19 cellular contexts compared by ENCODE assay signal in the genomic region with DNA sequence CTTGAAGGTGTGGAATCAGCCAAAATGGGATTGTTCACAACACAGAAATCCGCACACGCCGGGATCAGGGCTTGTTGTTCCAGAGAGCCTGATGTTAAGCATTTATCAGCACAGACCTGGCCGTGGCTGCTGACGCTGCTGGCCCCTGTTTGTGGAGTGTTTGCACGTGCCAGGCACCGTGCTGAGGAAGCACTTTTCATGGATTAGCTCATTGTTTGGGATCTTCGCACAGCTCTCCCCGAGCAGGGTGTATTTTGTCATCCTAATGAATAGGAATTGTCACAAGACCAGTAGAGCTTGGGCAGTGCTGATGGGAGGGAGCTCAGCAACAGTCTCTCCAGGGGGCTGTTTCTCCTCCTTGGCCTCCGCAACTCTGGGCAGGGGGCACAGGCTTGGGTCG.
A peak's percentile ranks its signal among the peaks of the same experiment; 100 is the strongest.
DNase-seq lines count a peak whose midpoint lies in the region; ATAC-seq and TF ChIP-seq lines count a peak whose summit lies in the region.
"Had no signal": no experiment of that assay in that cellular context is flagged by ENCODE, and none has a peak within 500 bp of the region (broad histone marks: within the 10 kb centered on the region; RNA-seq: fewer than 3 reads in every experiment).

No MANE protein-coding gene starts in this region.

- H3K4me1 ChIP-seq in body of pancreas, result no peaks in the 10 kb centered on the region

- peak overlapping the region in 1 of 4 donors; percentile 5 for H3K27ac ChIP-seq in body of pancreas
- H3K27ac ChIP-seq in temporal lobe (ENCODE audit: low read depth, low read length), result peak overlapping the region; percentile 78
- H3K27ac ChIP-seq: sigmoid colon had no signal

- ATAC-seq in body of pancreas (peak; percentile 34), GM21381 (IDR thresholded peaks at IDR 0.05; ENCODE audit: unreplicated experiment) (no peak)
- ATAC-seq: Panc1, T-cell had no signal

- no peak for TF ChIP-seq POLR2A in body of pancreas (IDR thresholded peaks at IDR 0.05)

- no peak overlapping the region for H3K4me3 ChIP-seq in body of pancreas
- H3K4me3 ChIP-seq: MG63, sigmoid colon had no signal

- H3K27me3 ChIP-seq in body of pancreas, result no peaks in the 10 kb centered on the region
- H3K27me3 ChIP-seq: MG63, sigmoid colon had no signal

- no peaks in the 10 kb centered on the region for H3K36me3 ChIP-seq in body of pancreas (replicated peaks in 1 of 2; ENCODE audit: insufficient read depth in 1 of 2, low read depth in 2 of 2)

- intact Hi-C loops in body of pancreas (cut with DNase I), result no loop called here

- no peaks in the 10 kb centered on the region for H3K9me3 ChIP-seq in body of pancreas
- H3K9me3 ChIP-seq: MG63, sigmoid colon had no signal

- TF ChIP-seq CTCF in body of pancreas (IDR thresholded peaks at IDR 0.05), result no peak

- DNase-seq in NCI-H748 (lab: John Stamatoyannopoulos, UW; ENCODE audit: unreplicated experiment), result peak; percentile 61
- no peak for DNase-seq in NCI-H748 treated with DMSO at 0.1 percent for 48 hours (lab: John Stamatoyannopoulos, UW)
- DNase-seq in body of pancreas, result peak in 3 of 4 donors; percentile 44 to 66 (median 55)
- peak; percentile 89 for DNase-seq in medulla oblongata (ENCODE audit: extremely low spot score)
- DNase-seq in 8988T, result no peak
- DNase-seq in HuH-7 (ENCODE audit: low spot score), result no peak
- DNase-seq: activated CD4-positive, alpha-beta T cell treated with anti-CD3 and anti-CD28 coated beads for 1 hour; activated T-cell treated with anti-CD3 and anti-CD28 coated beads, Interleukin-2, amount 50 U/mL, for 1 hour; amniotic stem cell; Calu3; dermis blood vessel endothelial cell; HFFc6; MG63; NCI-H2227 treated with DMSO at 0.1 percent for 48 hours; sigmoid colon; T-cell had no signal

- WGBS in body of pancreas, 2 donors, result 62 to 72% methylated on average over 9 to 11 of the region's 11 CpGs

Comparison
In these comparisons a context has a peak if more than half of its experiments do, and no peak if none do; other contexts are left out.
1. DNase-seq: peak in NCI-H748 (single experiment), body of pancreas (3 of 4) and medulla oblongata (single experiment); none in NCI-H748 treated with DMSO at 0.1 percent for 48 hours (single experiment), 8988T (single experiment) and HuH-7 (single experiment).